ENCODE assay signal across 1 cellular context in the genomic region with DNA sequence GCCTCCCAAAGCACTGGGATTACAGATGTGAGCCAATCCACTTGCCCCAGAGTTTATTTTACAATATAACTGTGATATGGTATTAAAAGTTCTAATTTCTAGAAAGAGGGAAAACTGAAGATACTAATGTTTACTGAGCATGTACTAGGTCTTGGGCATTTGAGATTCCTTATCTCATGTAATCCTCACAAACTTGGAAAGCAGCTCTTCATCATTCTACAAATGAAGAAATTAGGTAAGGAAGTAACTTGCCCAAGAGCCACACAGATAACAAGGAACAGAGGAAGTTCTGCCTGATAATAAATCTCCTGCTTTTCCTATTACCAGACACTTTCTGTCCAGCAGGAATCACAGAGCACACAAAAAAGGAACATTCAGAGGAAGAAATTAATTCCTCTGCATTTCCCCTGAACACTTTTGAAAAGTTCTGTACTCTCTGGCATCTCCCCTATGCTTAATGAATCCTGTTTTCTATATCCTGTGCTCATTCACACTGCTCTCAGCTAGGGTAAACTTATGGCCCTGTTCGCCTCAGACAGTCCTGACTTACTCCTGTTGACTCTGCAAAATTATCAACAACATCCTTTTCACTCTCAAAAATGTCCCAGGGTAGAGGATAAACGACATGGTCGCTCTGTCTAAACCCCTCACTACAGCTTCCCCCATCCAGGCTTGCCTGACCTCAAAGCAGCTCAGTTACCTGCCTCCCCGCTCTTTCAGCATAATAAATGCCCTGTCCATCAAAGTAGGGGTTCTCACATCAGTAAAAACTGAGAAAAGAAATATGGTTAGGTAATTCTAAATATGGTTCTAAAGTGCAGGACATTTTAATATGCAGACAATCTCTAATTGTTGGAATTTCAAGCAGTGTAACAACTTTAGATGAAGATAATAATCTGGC.
A peak's percentile ranks its signal among the peaks of the same experiment; 100 is the strongest.
TF ChIP-seq lines count a peak whose summit lies in the region.

No MANE protein-coding gene starts in this region.

TF ChIP-seq in endothelial cell of umbilical vein, 7 proteins besides CTCF, POLR2A, EP300 and RAD21 (continued from another document):
- TF ChIP-seq, protein P1, sequence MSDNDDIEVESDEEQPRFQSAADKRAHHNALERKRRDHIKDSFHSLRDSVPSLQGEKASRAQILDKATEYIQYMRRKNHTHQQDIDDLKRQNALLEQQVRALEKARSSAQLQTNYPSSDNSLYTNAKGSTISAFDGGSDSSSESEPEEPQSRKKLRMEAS (IDR thresholded peaks at IDR 0.05; ENCODE audit: insufficient read depth, insufficient read length): no peak
- TF ChIP-seq GATA2 (IDR thresholded peaks at IDR 0.05; ENCODE audit: insufficient read depth, insufficient read length, low read depth, low read length): peak; percentile 70
